Comparison of ENCODE assay signal across 10 cellular contexts in the genomic region with DNA sequence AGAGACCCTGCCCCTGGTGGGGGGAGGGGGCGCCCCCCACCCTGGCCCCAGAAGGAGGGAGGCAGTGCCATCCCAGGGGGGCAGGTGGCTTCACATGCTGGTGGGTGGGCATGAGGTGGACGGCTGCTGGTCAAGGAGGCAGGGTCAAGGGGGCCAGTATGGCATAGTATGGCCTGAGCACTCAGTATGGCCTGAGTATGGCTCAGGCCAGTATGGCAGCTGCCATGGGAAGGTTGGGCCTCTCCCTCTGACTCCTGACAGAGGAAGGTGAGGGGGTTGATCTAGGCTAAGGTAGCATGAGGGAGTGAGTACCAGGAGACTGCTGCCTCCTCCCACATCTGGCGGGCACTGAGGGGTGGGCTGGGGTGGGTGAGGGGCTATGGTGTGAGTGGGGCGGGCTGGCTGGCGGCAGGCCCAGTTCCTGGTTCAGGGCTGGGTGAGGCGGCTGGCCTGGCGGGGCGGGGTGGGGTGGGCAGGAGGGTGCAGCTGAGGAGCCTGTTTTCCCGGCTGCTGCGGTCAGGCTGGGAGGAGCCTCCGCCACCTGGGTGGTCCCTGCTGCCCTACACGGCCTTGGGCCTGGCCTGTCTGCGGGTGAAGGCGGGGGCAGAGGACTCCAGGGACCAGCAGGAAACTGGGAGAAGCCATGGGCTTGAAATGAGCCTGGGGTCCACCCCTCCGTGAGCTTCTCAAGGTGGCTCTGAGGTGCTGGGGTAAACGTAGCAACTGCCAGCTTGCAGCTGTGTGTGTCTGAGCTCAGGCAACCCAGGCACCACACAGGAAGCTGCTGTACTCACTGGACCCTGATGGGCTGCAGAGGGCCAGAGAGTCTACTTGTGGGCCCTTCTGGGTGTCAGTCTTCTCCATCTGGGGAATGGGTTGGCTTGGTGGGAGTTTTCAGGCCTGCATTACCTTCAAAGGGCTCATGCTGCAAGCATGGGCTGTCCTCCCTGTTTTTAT. TPM values are rescaled to one million over a fixed set of nuclear protein-coding genes. Genes with fewer than 3 reads are reported as not detected.
DNase-seq lines count a peak whose midpoint lies in the region; ATAC-seq, FAIRE-seq and TF ChIP-seq lines count a peak whose summit lies in the region.
"Had no signal": no experiment of that assay in that cellular context is flagged by ENCODE, and none has a peak within 500 bp of the region (broad histone marks: within the 10 kb centered on the region; RNA-seq: fewer than 3 reads in every experiment).

No MANE protein-coding gene starts in this region.

- peaks cover 56% of the 10 kb centered on the region for H3K4me1 Mint-ChIP-seq in glutamatergic neuron (ENCODE audit: low read depth, unreplicated experiment)

- H3K23ac ChIP-seq in trophoblast cell (ENCODE audit: low read length): no peak overlapping the region

- ATAC-seq in HG03571 (IDR thresholded peaks at IDR 0.05; ENCODE audit: unreplicated experiment): no peak
- ATAC-seq in GM18909 (IDR thresholded peaks at IDR 0.05; ENCODE audit: poor library complexity, unreplicated experiment): no peak

- H4K12ac ChIP-seq in trophoblast cell (ENCODE audit: low read depth, low read length): no peak overlapping the region

- H3K27me3 Mint-ChIP-seq in glutamatergic neuron (ENCODE audit: unreplicated experiment): peaks cover 26% of the 10 kb centered on the region
- H3K27me3 Mint-ChIP-seq: stimulated activated naive CD8-positive, alpha-beta T cell treated with anti-CD3 and anti-CD28 coated beads, Interleukin-15, Interleukin-2, amounts not matched to agents 100 ng/mL and 50 ng/mL, for 24 hours had no signal

- TF ChIP-seq CTCF in C4-2B (conservative IDR thresholded peaks at IDR 0.05) (no peak), glutamatergic neuron (IDR thresholded peaks at IDR 0.05; ENCODE audit: partially characterized antibody, unreplicated experiment) (no peak)

- no peaks in the 10 kb centered on the region for H3K36me3 Mint-ChIP-seq in glutamatergic neuron (ENCODE audit: unreplicated experiment)

- no peak overlapping the region for H2AK5ac ChIP-seq in trophoblast cell (ENCODE audit: low read length)

- H2BK120ac ChIP-seq in trophoblast cell (ENCODE audit: insufficient read depth, low read length, poor library complexity): no peak overlapping the region

- H2BK5ac ChIP-seq in trophoblast cell (ENCODE audit: low read depth, low read length, poor library complexity): no peak overlapping the region

- H4K91ac ChIP-seq in trophoblast cell (ENCODE audit: low read depth, low read length): no peak overlapping the region

- peak overlapping the region; percentile 9 for H3K18ac ChIP-seq in trophoblast cell (ENCODE audit: low read length)

- no peak overlapping the region for H3K4ac ChIP-seq in trophoblast cell (ENCODE audit: low read depth, low read length)

- DNase-seq in SJCRH30 (peak; percentile 99 to 100), glutamatergic neuron (no peak), trophoblast cell (no peak), H54 (ENCODE audit: insufficient read length, low spot score) (no peak), AG20443 (ENCODE audit: low spot score) (no peak)
- DNase-seq: DMS53 had no signal

- H3K79me2 ChIP-seq in trophoblast cell (ENCODE audit: control insufficient read depth, insufficient read depth, low read length, poor library complexity): no peaks in the 10 kb centered on the region

- H3K9me3 ChIP-seq in SJCRH30 (replicated peaks): no peaks in the 10 kb centered on the region
- no peaks in the 10 kb centered on the region for H3K9me3 ChIP-seq in trophoblast cell (ENCODE audit: insufficient read depth, low read depth, low read length)

- H3K4me3 ChIP-seq in SJCRH30 (no peak overlapping the region; the same call in 1 of the 2 replicates), trophoblast cell (ENCODE audit: low read depth, low read length) (no peak overlapping the region)

- H3K27ac ChIP-seq in C4-2B (peak overlapping the region; percentile 7; the same call in 1 of the 2 replicates), SJCRH30 (peak overlapping the region; percentile 67), trophoblast cell (ENCODE audit: low read depth, low read length) (no peak overlapping the region)

- no peak overlapping the region for H3K9ac ChIP-seq in trophoblast cell (ENCODE audit: low read length)

- H3K79me1 ChIP-seq in trophoblast cell (ENCODE audit: low read length): no peaks in the 10 kb centered on the region

- H3K36me3 ChIP-seq in SJCRH30 (no peaks in the 10 kb centered on the region), trophoblast cell (ENCODE audit: control insufficient read depth in 1 of 2, insufficient read depth in 2 of 2, low read length in 2 of 2) (no peaks in the 10 kb centered on the region)

- no peak overlapping the region for H3K4me2 ChIP-seq in trophoblast cell (ENCODE audit: low read length)

- H2BK12ac ChIP-seq in trophoblast cell (ENCODE audit: low read length): no peak overlapping the region

- no peak overlapping the region for H4K8ac ChIP-seq in trophoblast cell (ENCODE audit: low read depth, low read length)

- H3K4me1 ChIP-seq in SJCRH30: peaks cover 55% of the 10 kb centered on the region
- peaks cover 21 to 29% of the 10 kb centered on the region in 2 experiments for H3K4me1 ChIP-seq in trophoblast cell (ENCODE audit: control insufficient read depth in 1 of 2, insufficient read depth in 2 of 2, low read length in 2 of 2)

- peak overlapping the region; percentile 38 for H3K27ac Mint-ChIP-seq in glutamatergic neuron (ENCODE audit: unreplicated experiment)

- no CpG with 5 or more reads among the region's 16 CpGs for WGBS in trophoblast cell (ENCODE audit: extremely low coverage, insufficient coverage, insufficient read length)

- peaks cover 23% of the 10 kb centered on the region for H3K9me3 Mint-ChIP-seq in glutamatergic neuron (ENCODE audit: unreplicated experiment)
- H3K9me3 Mint-ChIP-seq: stimulated activated naive CD8-positive, alpha-beta T cell treated with anti-CD3 and anti-CD28 coated beads, Interleukin-15, Interleukin-2, amounts not matched to agents 100 ng/mL and 50 ng/mL, for 24 hours had no signal

- no peak for TF ChIP-seq POLR2A in H54 (IDR thresholded peaks at IDR 0.05; ENCODE audit: low read depth, low read length)

- H3K27me3 ChIP-seq in SJCRH30 (no peaks in the 10 kb centered on the region), trophoblast cell (ENCODE audit: insufficient read depth, low read length) (no peaks in the 10 kb centered on the region)

- peak overlapping the region; percentile 71 for H3K4me3 Mint-ChIP-seq in glutamatergic neuron (ENCODE audit: unreplicated experiment)
- H3K4me3 Mint-ChIP-seq: stimulated activated naive CD8-positive, alpha-beta T cell treated with anti-CD3 and anti-CD28 coated beads, Interleukin-15, Interleukin-2, amounts not matched to agents 100 ng/mL and 50 ng/mL, for 24 hours had no signal

- no peak overlapping the region for H3K14ac ChIP-seq in trophoblast cell (ENCODE audit: low read length)

- no peak overlapping the region for H2AFZ ChIP-seq in trophoblast cell (ENCODE audit: insufficient read depth, low read length, poor library complexity)

- FAIRE-seq in H54 (lab: Jason Lieb, UNC): no peak

RNA-seq across cellular contexts. Expression of a gene that starts 57.0 kb away (rescaled TPM):
- 63.6 and 72.2 TPM in 2 replicates for total RNA-seq in SJCRH30 (2014; rRNA removed; shearing (Covaris generic))
- total RNA-seq in glutamatergic neuron (ENCODE audit: unreplicated experiment): 70.2 TPM
- 16.7 and 17.4 TPM in 2 replicates for polyA plus RNA-seq in trophoblast cell (2013)

Comparison
In these comparisons a context has a peak if more than half of its experiments do, and no peak if none do; other contexts are left out.
1. DNase-seq: peak in SJCRH30 (2 of 2); none in glutamatergic neuron (single experiment), trophoblast cell (0 of 2), H54 (single experiment) and AG20443 (single experiment).